ENCODE assay signal across 8 cellular contexts in genomic region chrX:43882294-43882681, GRCh38. TPM values are rescaled to one million over a fixed set of nuclear protein-coding genes. Genes with fewer than 3 reads are reported as not detected.
DNase-seq lines count a peak whose midpoint lies in the region; TF ChIP-seq lines count a peak whose summit lies in the region.

TSS of gene MAOB (minus strand) at chrX:43882450. CDS start at chrX:43882299, 151 bp downstream.

- WGBS in adipose tissue, 3 donors, result 3 to 15% (median 6%) methylated on average over 21 to 36 of the region's 36 CpGs
- WGBS in smooth muscle cell (ENCODE audit: low lambda C conversion rate), result 43% methylated on average over 29 of the region's 36 CpGs

- H3K4me3 ChIP-seq in iPS-18c (ENCODE audit: insufficient read depth, low read depth, low read length), result peak within 1 kb of the TSS; percentile 34
- peak within 1 kb of the TSS; percentile 34 for H3K4me3 ChIP-seq in smooth muscle cell

- no peaks in the 10 kb centered on the region for H3K36me3 ChIP-seq in smooth muscle cell (ENCODE audit: low read depth)

- H3K9me3 ChIP-seq in iPS-18c (ENCODE audit: control insufficient read depth, insufficient read depth, low read length), result peaks cover under 1% of the 10 kb centered on the region
- H3K9me3 ChIP-seq in smooth muscle cell (replicated peaks; ENCODE audit: low read depth), result no peaks in the 10 kb centered on the region

- H4K20me1 ChIP-seq in smooth muscle cell (ENCODE audit: low read depth), result no peaks in the 10 kb centered on the region

- no peaks in the 10 kb centered on the region for H3K79me2 ChIP-seq in smooth muscle cell (ENCODE audit: low read depth)

- H3K27ac ChIP-seq in adipose tissue (ENCODE audit: low read depth, low read length), result no peak within 1 kb of the TSS
- H3K27ac ChIP-seq in smooth muscle cell (ENCODE audit: low read depth), result no peak within 1 kb of the TSS

- no peak within 1 kb of the TSS for H3K9ac ChIP-seq in smooth muscle cell (ENCODE audit: low read depth)

- TF ChIP-seq CTCF in smooth muscle cell (IDR thresholded peaks at IDR 0.05; ENCODE audit: borderline replicate concordance, insufficient read depth, poor library complexity, severe bottlenecking), result no peak

- H3F3A ChIP-seq in smooth muscle cell (ENCODE audit: low read depth), result no peaks in the 10 kb centered on the region

- peak; percentile 8 for DNase-seq in HT-29 (ENCODE audit: low spot score)
- no peak for DNase-seq in smooth muscle cell (lab: John Stamatoyannopoulos, UW; ENCODE audit: unreplicated experiment)
- DNase-seq in NCI-H1436 treated with DMSO at 0.1 percent for 48 hours (lab: John Stamatoyannopoulos, UW), result no peak
- DNase-seq in GM19240 (ENCODE audit: insufficient read length, low spot score), result no peak
- no peak for DNase-seq in amniotic stem cell (lab: John Stamatoyannopoulos, UW)
- no peak for DNase-seq in effector CD4-positive, alpha-beta T cell

- H3K4me1 ChIP-seq in smooth muscle cell (ENCODE audit: low read depth), result no peaks in the 10 kb centered on the region

- no peak within 1 kb of the TSS for H2AFZ ChIP-seq in smooth muscle cell (ENCODE audit: low read depth)

- H3K27me3 ChIP-seq in smooth muscle cell (ENCODE audit: low read depth), result peaks cover 4% of the 10 kb centered on the region

- H3K4me2 ChIP-seq in smooth muscle cell, result peak within 1 kb of the TSS; percentile 72

RNA-seq across cellular contexts. Expression of gene MAOB, which starts in this region (rescaled TPM):
- total RNA-seq in HT-29 (2014; rRNA removed; shearing (Covaris generic)), result 1.1 and 1.7 TPM in 2 replicates
- polyA plus RNA-seq in adipose tissue (100 to 1,000 TPM in 1 of 3 donors, 10 to 100 TPM in 1, 1 to 10 TPM in 1; 7.2 to 111 (median 37.9) TPM), smooth muscle cell (0.07 and 0.93 TPM in 2 replicates)
- not detected in 2 replicates for total RNA-seq in smooth muscle cell
